ENCODE assay signal across 2 cellular contexts in genomic region chr4:41709844-41710481, GRCh38.
TF ChIP-seq lines count a peak whose summit lies in the region.

No MANE protein-coding gene starts in this region.

TF ChIP-seq in HCT116, 20 proteins besides CTCF, POLR2A, EP300 and RAD21 (continued from another document):
- TF ChIP-seq REST (IDR thresholded peaks at IDR 0.05; ENCODE audit: low read depth), result no peak
- no peak for TF ChIP-seq SP1 (IDR thresholded peaks at IDR 0.05; ENCODE audit: low read depth)
- no peak for TF ChIP-seq ZBTB33 (IDR thresholded peaks at IDR 0.05; ENCODE audit: extremely low read depth, insufficient replicate concordance, low read length)
- TF ChIP-seq ZFX (IDR thresholded peaks at IDR 0.05), result no peak
- no peak for TF ChIP-seq FOSL1 (IDR thresholded peaks at IDR 0.05; ENCODE audit: low read depth)
- TF ChIP-seq YY1 (IDR thresholded peaks at IDR 0.05; ENCODE audit: extremely low read depth, insufficient replicate concordance, low read depth, low read length), result no peak
- no peak for TF ChIP-seq JUND (IDR thresholded peaks at IDR 0.05)
- TF ChIP-seq POLR2AphosphoS5 (IDR thresholded peaks at IDR 0.05; ENCODE audit: low read depth, low read length), result no peak

TF ChIP-seq in WTC11, 78 proteins besides CTCF, POLR2A, EP300 and RAD21 (continued from another document):
- TF ChIP-seq ARID4B (CRISPR knock-in tag; IDR thresholded peaks at IDR 0.05; ENCODE audit: borderline replicate concordance), result no peak
- no peak for TF ChIP-seq TEAD1 (CRISPR knock-in tag; IDR thresholded peaks at IDR 0.05)
- no peak for TF ChIP-seq HMGA2 (CRISPR knock-in tag; IDR thresholded peaks at IDR 0.05)
- TF ChIP-seq, protein P1, sequence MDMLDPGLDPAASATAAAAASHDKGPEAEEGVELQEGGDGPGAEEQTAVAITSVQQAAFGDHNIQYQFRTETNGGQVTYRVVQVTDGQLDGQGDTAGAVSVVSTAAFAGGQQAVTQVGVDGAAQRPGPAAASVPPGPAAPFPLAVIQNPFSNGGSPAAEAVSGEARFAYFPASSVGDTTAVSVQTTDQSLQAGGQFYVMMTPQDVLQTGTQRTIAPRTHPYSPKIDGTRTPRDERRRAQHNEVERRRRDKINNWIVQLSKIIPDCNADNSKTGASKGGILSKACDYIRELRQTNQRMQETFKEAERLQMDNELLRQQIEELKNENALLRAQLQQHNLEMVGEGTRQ (CRISPR knock-in tag; IDR thresholded peaks at IDR 0.05), result no peak
- no peak for TF ChIP-seq NFYB (CRISPR knock-in tag; conservative IDR thresholded peaks at IDR 0.05; ENCODE audit: low read depth)
- TF ChIP-seq SMAD3 (CRISPR knock-in tag; IDR thresholded peaks at IDR 0.05; ENCODE audit: borderline replicate concordance), result no peak
- TF ChIP-seq ERG (CRISPR knock-in tag; IDR thresholded peaks at IDR 0.05), result no peak
- no peak for TF ChIP-seq ZBTB21 (CRISPR knock-in tag; IDR thresholded peaks at IDR 0.05; ENCODE audit: borderline replicate concordance)
- no peak for TF ChIP-seq ZNF121 (CRISPR knock-in tag; IDR thresholded peaks at IDR 0.05)
- TF ChIP-seq SP1 (CRISPR knock-in tag; conservative IDR thresholded peaks at IDR 0.05), result no peak
- TF ChIP-seq ELF4 (CRISPR knock-in tag; IDR thresholded peaks at IDR 0.05; ENCODE audit: low read depth), result no peak
- TF ChIP-seq, protein P2, sequence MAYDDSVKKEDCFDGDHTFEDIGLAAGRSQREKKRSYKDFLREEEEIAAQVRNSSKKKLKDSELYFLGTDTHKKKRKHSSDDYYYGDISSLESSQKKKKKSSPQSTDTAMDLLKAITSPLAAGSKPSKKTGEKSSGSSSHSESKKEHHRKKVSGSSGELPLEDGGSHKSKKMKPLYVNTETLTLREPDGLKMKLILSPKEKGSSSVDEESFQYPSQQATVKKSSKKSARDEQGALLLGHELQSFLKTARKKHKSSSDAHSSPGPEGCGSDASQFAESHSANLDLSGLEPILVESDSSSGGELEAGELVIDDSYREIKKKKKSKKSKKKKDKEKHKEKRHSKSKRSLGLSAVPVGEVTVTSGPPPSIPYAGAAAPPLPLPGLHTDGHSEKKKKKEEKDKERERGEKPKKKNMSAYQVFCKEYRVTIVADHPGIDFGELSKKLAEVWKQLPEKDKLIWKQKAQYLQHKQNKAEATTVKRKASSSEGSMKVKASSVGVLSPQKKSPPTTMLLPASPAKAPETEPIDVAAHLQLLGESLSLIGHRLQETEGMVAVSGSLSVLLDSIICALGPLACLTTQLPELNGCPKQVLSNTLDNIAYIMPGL (CRISPR knock-in tag; IDR thresholded peaks at IDR 0.05), result no peak
- no peak for TF ChIP-seq KAT7 (CRISPR knock-in tag; IDR thresholded peaks at IDR 0.05; ENCODE audit: borderline replicate concordance)
- TF ChIP-seq OVOL2 (CRISPR knock-in tag; IDR thresholded peaks at IDR 0.05; ENCODE audit: borderline replicate concordance), result no peak
- TF ChIP-seq FOXJ3 (CRISPR knock-in tag; IDR thresholded peaks at IDR 0.05; ENCODE audit: borderline replicate concordance), result no peak
- no peak for TF ChIP-seq CDX4 (CRISPR knock-in tag; IDR thresholded peaks at IDR 0.05; ENCODE audit: borderline replicate concordance)
- no peak for TF ChIP-seq FOXK1 (CRISPR knock-in tag; IDR thresholded peaks at IDR 0.05)
- no peak for TF ChIP-seq JUN (CRISPR knock-in tag; IDR thresholded peaks at IDR 0.05)
TF ChIP-seq in WTC11: peak in this region for 0.
